ENCODE assay signal across 8 cellular contexts in the genomic region with DNA sequence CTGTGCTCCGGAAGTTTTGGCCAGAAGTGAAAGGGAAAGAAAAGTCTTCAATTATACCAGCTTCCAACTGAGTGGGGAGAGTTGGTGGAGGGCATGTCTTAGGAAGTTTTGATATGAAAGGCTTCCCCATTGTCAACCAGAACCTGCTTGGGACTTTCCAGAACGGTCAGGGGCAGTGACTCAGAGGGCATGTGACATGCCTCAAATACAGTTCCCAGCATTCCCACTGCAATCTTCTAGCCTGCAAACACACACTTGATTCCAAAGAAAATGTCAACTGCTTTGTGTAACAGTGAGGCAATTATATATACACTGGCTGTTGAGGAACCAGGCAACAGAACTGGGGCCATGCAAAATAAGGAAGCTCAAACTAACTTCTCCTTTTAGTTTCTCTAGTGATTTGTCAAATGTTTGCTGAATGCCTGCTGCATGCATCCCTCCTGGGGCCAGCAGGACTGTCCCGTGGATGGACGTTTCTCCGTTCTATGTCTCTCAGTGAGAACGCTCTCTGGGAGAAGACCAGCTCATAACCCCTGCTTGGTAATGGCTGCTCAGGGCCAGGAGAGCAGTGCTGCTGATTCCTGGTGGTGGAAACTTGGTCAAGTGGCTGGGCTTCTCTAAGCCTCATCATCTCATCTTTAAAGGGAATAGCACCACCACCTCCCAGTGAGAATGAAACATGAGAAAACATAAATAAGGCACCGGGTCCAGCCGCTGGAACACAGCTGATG. TPM values are rescaled to one million over a fixed set of nuclear protein-coding genes. Genes with fewer than 3 reads are reported as not detected.
DNase-seq lines count a peak whose midpoint lies in the region; ATAC-seq, FAIRE-seq and TF ChIP-seq lines count a peak whose summit lies in the region.

No MANE protein-coding gene starts in this region.

- H3K36me3 ChIP-seq in DND-41 (ENCODE audit: insufficient read depth, low read length) = peaks cover 53% of the 10 kb centered on the region
- peaks cover 0 to 35% (median 0%) of the 10 kb centered on the region in 3 donors for H3K36me3 ChIP-seq in Peyer's patch
- H3K36me3 ChIP-seq in duodenal mucosa (ENCODE audit: control insufficient read depth in 1 of 2, insufficient read depth in 2 of 2, low read length in 2 of 2) = peaks cover 14 to 44% of the 10 kb centered on the region in 2 donors
- no peaks in the 10 kb centered on the region for H3K36me3 ChIP-seq in mucosa of descending colon (ENCODE audit: low read depth)
- peaks cover 0 to 3% of the 10 kb centered on the region in 2 donors for H3K36me3 ChIP-seq in aorta (ENCODE audit: control insufficient read depth in 1 of 2, insufficient read depth in 2 of 2, low read length in 1 of 2)

- DNase-seq in DND-41 (no peak), H54 (ENCODE audit: insufficient read length, low spot score) (peak; percentile 75), Peyer's patch (peak in 2 of 3 donors; percentile 16 to 70), mucosa of descending colon (peak in 1 of 3 donors; percentile 21), aorta (peak; percentile 44 to 81)

- no peak overlapping the region for H2AFZ ChIP-seq in DND-41 (ENCODE audit: low read depth, low read length)

- H4K20me1 ChIP-seq in DND-41 (ENCODE audit: insufficient read depth, low read length) = no peaks in the 10 kb centered on the region

- H3K27ac ChIP-seq in DND-41 (ENCODE audit: low read length) = peak overlapping the region; percentile 50
- H3K27ac ChIP-seq in Peyer's patch = peak overlapping the region; percentile 45 to 79 (median 70)
- H3K27ac ChIP-seq in duodenal mucosa (ENCODE audit: low read depth, low read length) = peak overlapping the region; percentile 27
- peak overlapping the region; percentile 85 to 96 for H3K27ac ChIP-seq in aorta (ENCODE audit: low read depth in 1 of 2, low read length in 2 of 2)

- H3K79me2 ChIP-seq in DND-41 (ENCODE audit: insufficient read depth, low read length) = no peaks in the 10 kb centered on the region

- H3K4me1 ChIP-seq in DND-41 (ENCODE audit: insufficient read depth, low read length) = peaks cover 14% of the 10 kb centered on the region
- H3K4me1 ChIP-seq in Peyer's patch = peaks cover 0 to 16% (median 4%) of the 10 kb centered on the region in 4 donors
- H3K4me1 ChIP-seq in duodenal mucosa (ENCODE audit: control insufficient read depth in 1 of 2, insufficient read depth in 2 of 2, low read length in 2 of 2) = peaks cover 13 to 16% of the 10 kb centered on the region in 2 donors
- H3K4me1 ChIP-seq in mucosa of descending colon (ENCODE audit: low read depth) = no peaks in the 10 kb centered on the region
- H3K4me1 ChIP-seq in aorta (ENCODE audit: control insufficient read depth in 1 of 2, insufficient read depth in 2 of 2, low read length in 2 of 2) = peaks cover 0 to 4% of the 10 kb centered on the region in 2 donors

- peak; percentile 86 for FAIRE-seq in H54 (lab: Jason Lieb, UNC)

- H3K27me3 ChIP-seq in DND-41 (ENCODE audit: insufficient read depth, low read length, poor library complexity) (no peaks in the 10 kb centered on the region), Peyer's patch (no peaks in the 10 kb centered on the region), duodenal mucosa (ENCODE audit: control insufficient read depth in 1 of 2, insufficient read depth in 2 of 2, low read length in 2 of 2) (no peaks in the 10 kb centered on the region), aorta (ENCODE audit: control insufficient read depth in 1 of 2, insufficient read depth in 2 of 2, low read length in 1 of 2) (no peaks in the 10 kb centered on the region)

- TF ChIP-seq CTCF in DND-41 (IDR thresholded peaks at IDR 0.05; ENCODE audit: borderline replicate concordance, extremely low read depth, low read length, poor library complexity, severe bottlenecking) = no peak
- TF ChIP-seq CTCF in Peyer's patch (IDR thresholded peaks at IDR 0.05) = no peak
- no peak for TF ChIP-seq CTCF in mucosa of descending colon (IDR thresholded peaks at IDR 0.05)

- no peaks in the 10 kb centered on the region for H3K9me3 ChIP-seq in DND-41 (ENCODE audit: insufficient read depth, low read length, severe bottlenecking)
- no peaks in the 10 kb centered on the region for H3K9me3 ChIP-seq in Peyer's patch
- no peaks in the 10 kb centered on the region for H3K9me3 ChIP-seq in duodenal mucosa (ENCODE audit: control insufficient read depth in 1 of 2, low read length in 2 of 2)
- no peaks in the 10 kb centered on the region for H3K9me3 ChIP-seq in mucosa of descending colon
- H3K9me3 ChIP-seq in aorta (ENCODE audit: control insufficient read depth, low read length) = no peaks in the 10 kb centered on the region

- TF ChIP-seq POLR2A in H54 (IDR thresholded peaks at IDR 0.05; ENCODE audit: low read depth, low read length) (no peak), Peyer's patch (IDR thresholded peaks at IDR 0.05) (no peak)

- no peak overlapping the region for H3K4me2 ChIP-seq in DND-41 (ENCODE audit: insufficient read depth, low read length)

- 5 to 9% methylated on average over 8 of the region's 8 CpGs for WGBS in aorta, 2 donors

- ATAC-seq in DND-41 (ENCODE audit: insufficient read depth, low read depth) (no peak), mucosa of descending colon (peak; percentile 90), aorta (ENCODE audit: low FRiP score) (peak; percentile 93), HG03521 (IDR thresholded peaks at IDR 0.05; ENCODE audit: unreplicated experiment) (no peak), GM19023 (IDR thresholded peaks at IDR 0.05; ENCODE audit: unreplicated experiment) (no peak)

- H3K4me3 ChIP-seq in DND-41 (ENCODE audit: low read depth in 1 of 2, low read length in 2 of 2) (no peak overlapping the region), Peyer's patch (no peak overlapping the region), duodenal mucosa (ENCODE audit: low read depth in 1 of 2, low read length in 2 of 2) (no peak overlapping the region), mucosa of descending colon (no peak overlapping the region), aorta (ENCODE audit: low read length in 2 of 2) (no peak overlapping the region)

- intact Hi-C loops in mucosa of descending colon (cut with DNase I, micrococcal nuclease) = no loop called here
- intact Hi-C loops in aorta (cut with DNase I) = no loop called here

- no peak overlapping the region for H3K9ac ChIP-seq in DND-41 (ENCODE audit: low read depth, low read length)
- peak overlapping the region in 1 of 2 donors; percentile 20 for H3K9ac ChIP-seq in duodenal mucosa (ENCODE audit: low read depth in 1 of 2, low read length in 2 of 2)

RNA-seq across cellular contexts. Expression of a gene that starts 18.3 kb away (rescaled TPM):
- total RNA-seq in Peyer's patch (1 to 10 TPM in 1 of 4 donors, under 1 TPM in 1, not detected in 2; 0.54 to 1.2 TPM), mucosa of descending colon (under 1 TPM in 1 of 3 donors, not detected in 2; 0.17 TPM), aorta (not detected)
- polyA plus RNA-seq in aorta = not detected

RNA-seq across cellular contexts. Expression of a gene that starts 34.8 kb away (rescaled TPM):
- total RNA-seq in Peyer's patch = 10 to 100 TPM in 2 of 4 donors, 1 to 10 TPM in 2; 1.7 to 11.7 (median 10.3) TPM
- total RNA-seq in mucosa of descending colon = 10 to 100 TPM in 2 of 3 donors, 1 to 10 TPM in 1; 7.8 to 11.1 (median 10.9) TPM
- 1 to 10 TPM; 8.3 to 8.8 TPM for total RNA-seq in aorta
- polyA plus RNA-seq in aorta = 1 to 10 TPM; 5.1 to 7.3 TPM

RNA-seq across cellular contexts. Expression of a gene that starts 35.2 kb away (rescaled TPM):
- 10 to 100 TPM; 11.0 to 74.5 (median 32.0) TPM for total RNA-seq in Peyer's patch
- 10 to 100 TPM; 19.6 to 28.2 (median 28.1) TPM for total RNA-seq in mucosa of descending colon
- 10 to 100 TPM; 38.1 to 45.9 TPM for total RNA-seq in aorta
- 10 to 100 TPM in 1 of 2 donors, 1 to 10 TPM in 1; 3.9 to 56.6 TPM for polyA plus RNA-seq in aorta

Comparison
In these comparisons a context has a peak if more than half of its experiments do, and no peak if none do; other contexts are left out.
1. ATAC-seq: peak in mucosa of descending colon (single experiment) and aorta (single experiment); none in DND-41 (single experiment), HG03521 (single experiment) and GM19023 (single experiment).
2. H3K27ac ChIP-seq: peak in every context shown above with its lines; median percentile 90 in aorta; 70 in Peyer's patch; 50 in DND-41; 27 in duodenal mucosa.